In genomic region chr10:60299961-60300883, GRCh38 we compare ENCODE assay signal across 10 cellular contexts.
DNase-seq lines count a peak whose midpoint lies in the region; ATAC-seq and TF ChIP-seq lines count a peak whose summit lies in the region.
"Had no signal": no experiment of that assay in that cellular context is flagged by ENCODE, and none has a peak within 500 bp of the region (broad histone marks: within the 10 kb centered on the region; RNA-seq: fewer than 3 reads in every experiment).

No MANE protein-coding gene starts in this region.

- H3K56ac ChIP-seq in H9 (ENCODE audit: insufficient read length, low read depth, low read length): no peak overlapping the region

- H3K9me3 ChIP-seq in H9 (ENCODE audit: control insufficient read depth, low read depth, low read length): no peaks in the 10 kb centered on the region

- no peak overlapping the region for H3K14ac ChIP-seq in H9 (ENCODE audit: insufficient read depth, low read length)

- H3K23ac ChIP-seq in H9 (ENCODE audit: insufficient read length, low read depth, low read length): no peak overlapping the region

- peak; percentile 38 for ATAC-seq in sciatic nerve
- ATAC-seq in GM18517 (IDR thresholded peaks at IDR 0.05; ENCODE audit: unreplicated experiment): no peak

- no peak overlapping the region for H3T11ph ChIP-seq in H9 (ENCODE audit: low read length)

- H3K27me3 Mint-ChIP-seq in H9 (ENCODE audit: low read depth): no peaks in the 10 kb centered on the region
- no peaks in the 10 kb centered on the region for H3K27me3 Mint-ChIP-seq in brain

- H3K9ac ChIP-seq in H9 (ENCODE audit: extremely low read depth, insufficient read length, low read length): no peak overlapping the region

- H4K5ac ChIP-seq in H9 (ENCODE audit: insufficient read length, low read depth, low read length): no peak overlapping the region

- no peak overlapping the region for H2BK20ac ChIP-seq in H9 (ENCODE audit: low read depth, low read length, poor library complexity, severe bottlenecking)

- H3K4me2 ChIP-seq in H9 (ENCODE audit: insufficient read depth, insufficient read length, low read length): no peak overlapping the region

- H3K36me3 Mint-ChIP-seq in H9 (ENCODE audit: insufficient read depth in 1 of 3, low read depth in 3 of 3) (no peaks in the 10 kb centered on the region), brain (no peaks in the 10 kb centered on the region)

- H3K4me1 ChIP-seq in H9 (ENCODE audit: insufficient read depth, low read length): peaks cover 6% of the 10 kb centered on the region

- H3K4me3 Mint-ChIP-seq in H9 (no peak overlapping the region), brain (peak overlapping the region; percentile 7 to 72 (median 20))
- H3K4me3 Mint-ChIP-seq: HFFc6 had no signal

- H2BK12ac ChIP-seq in H9 (ENCODE audit: insufficient read length, low read depth, low read length): no peak overlapping the region

- intact Hi-C loops in sciatic nerve (cut with DNase I): no loop called here

- no CpG with 5 or more reads among the region's 11 CpGs for WGBS in H9 (ENCODE audit: extremely low coverage, insufficient read length, low lambda C conversion rate)

- no peak overlapping the region for H2BK15ac ChIP-seq in H9 (ENCODE audit: low read depth, low read length)

- H2AFZ ChIP-seq in H9 (ENCODE audit: low read length): no peak overlapping the region

- H3K79me1 ChIP-seq in H9 (ENCODE audit: insufficient read depth, low read depth, low read length, poor library complexity, severe bottlenecking): no peaks in the 10 kb centered on the region

- peaks cover 19 to 20% of the 10 kb centered on the region in 2 experiments for H3K4me1 Mint-ChIP-seq in H9
- H3K4me1 Mint-ChIP-seq in brain: peaks cover 36% of the 10 kb centered on the region

- DNase-seq in H9 (peak; percentile 64), iPS DF 4.7 (ENCODE audit: extremely low read depth, low spot score) (peak; percentile 16), sciatic nerve (ENCODE audit: low spot score) (no peak), NCI-H1105 treated with DMSO at 0.1 percent for 48 hours (lab: John Stamatoyannopoulos, UW) (no peak), DMS79 (lab: John Stamatoyannopoulos, UW) (no peak)
- no peak for DNase-seq in activated effector memory CD4-positive, alpha-beta T cell treated with Interleukin-2 at 50 U/mL for 16 hours
- DNase-seq: activated T-cell treated with anti-CD3 and anti-CD28 coated beads, Interleukin-2, amount 50 U/mL, for 1 hour; HFFc6 had no signal

- no peak overlapping the region for H4K91ac ChIP-seq in H9 (ENCODE audit: insufficient read length, low read depth, low read length)

- H3K18ac ChIP-seq in H9 (ENCODE audit: insufficient read length, low read depth, low read length): no peak overlapping the region

- H3K9me3 Mint-ChIP-seq in H9: no peaks in the 10 kb centered on the region
- H3K9me3 Mint-ChIP-seq in brain: peaks cover 0 to 6% (median 3%) of the 10 kb centered on the region in 5 experiments
- H3K9me3 Mint-ChIP-seq: HFFc6 had no signal

- H3K27ac Mint-ChIP-seq in H9: peak overlapping the region in 2 of 3 experiments; percentile 77 to 80; a peak in 4 of 7 replicates
- H3K27ac Mint-ChIP-seq in brain: peak overlapping the region; percentile 9 to 56 (median 55)
- H3K27ac Mint-ChIP-seq: HFFc6 had no signal

- no peak; the same call in 2 of the 3 replicates for TF ChIP-seq CTCF in H9 (conservative IDR thresholded peaks at IDR 0.05)
- no peak for TF ChIP-seq CTCF in brain (conservative IDR thresholded peaks at IDR 0.05)

- peak overlapping the region; percentile 6 for H3K27ac ChIP-seq in H9 (ENCODE audit: insufficient read length, low read depth, low read length)

- H2BK120ac ChIP-seq in H9 (ENCODE audit: low read depth, low read length, poor library complexity, severe bottlenecking): no peak overlapping the region

- no peak overlapping the region for H3K4ac ChIP-seq in H9 (ENCODE audit: low read depth, low read length)

- H2AK5ac ChIP-seq in H9 (ENCODE audit: insufficient read length, low read length): no peak overlapping the region

- H2BK5ac ChIP-seq in H9 (ENCODE audit: insufficient read length, low read length): no peak overlapping the region

- H3K23me2 ChIP-seq in H9 (ENCODE audit: insufficient read length, low read depth, low read length, poor library complexity, severe bottlenecking): no peaks in the 10 kb centered on the region

- H3K27me3 ChIP-seq in H9 (ENCODE audit: insufficient read depth, low read length): no peaks in the 10 kb centered on the region

- no peaks in the 10 kb centered on the region for H4K20me1 ChIP-seq in H9 (ENCODE audit: control insufficient read depth, insufficient read depth, insufficient read length)

- no peaks in the 10 kb centered on the region for H3K79me2 ChIP-seq in H9 (ENCODE audit: insufficient read depth, low read length)

- no peak overlapping the region for H4K8ac ChIP-seq in H9 (replicated peaks; ENCODE audit: insufficient read length, low read depth, low read length)

Comparison
In these comparisons a context has a peak if more than half of its experiments do, and no peak if none do; other contexts are left out.
1. DNase-seq: peak in H9 (single experiment) and iPS DF 4.7 (single experiment); none in sciatic nerve (single experiment), NCI-H1105 treated with DMSO at 0.1 percent for 48 hours (single experiment), activated effector memory CD4-positive, alpha-beta T cell treated with Interleukin-2 at 50 U/mL for 16 hours (single experiment) and DMS79 (single experiment).
2. H3K4me3 Mint-ChIP-seq: peak in brain (5 of 5); none in H9 (0 of 2).